1 cellular context compared by ENCODE assay signal in the genomic region with DNA sequence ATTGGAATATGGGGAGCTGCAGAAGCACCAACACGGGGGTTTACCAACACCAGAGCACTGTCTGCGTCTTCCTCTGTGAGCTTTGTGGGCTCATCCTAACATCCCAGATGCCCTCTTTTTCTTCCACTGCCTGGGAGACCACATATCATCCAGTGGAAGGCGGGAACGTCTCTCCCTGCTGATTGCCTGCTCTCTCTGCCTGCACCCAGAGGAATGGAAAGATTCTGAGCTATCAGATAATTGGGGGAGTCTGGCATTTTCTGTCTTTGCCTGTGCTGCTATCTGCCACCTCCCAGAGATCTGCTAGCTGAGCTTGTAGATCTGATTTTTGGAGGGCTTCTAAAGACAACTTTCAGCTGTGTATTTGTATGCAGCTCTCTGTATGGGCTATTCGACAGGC.
TF ChIP-seq lines count a peak whose summit lies in the region.

No MANE protein-coding gene starts in this region.

TF ChIP-seq in GM23338, 12 proteins besides CTCF, POLR2A, EP300 and RAD21 (continued from another document):
- TF ChIP-seq, protein P1, sequence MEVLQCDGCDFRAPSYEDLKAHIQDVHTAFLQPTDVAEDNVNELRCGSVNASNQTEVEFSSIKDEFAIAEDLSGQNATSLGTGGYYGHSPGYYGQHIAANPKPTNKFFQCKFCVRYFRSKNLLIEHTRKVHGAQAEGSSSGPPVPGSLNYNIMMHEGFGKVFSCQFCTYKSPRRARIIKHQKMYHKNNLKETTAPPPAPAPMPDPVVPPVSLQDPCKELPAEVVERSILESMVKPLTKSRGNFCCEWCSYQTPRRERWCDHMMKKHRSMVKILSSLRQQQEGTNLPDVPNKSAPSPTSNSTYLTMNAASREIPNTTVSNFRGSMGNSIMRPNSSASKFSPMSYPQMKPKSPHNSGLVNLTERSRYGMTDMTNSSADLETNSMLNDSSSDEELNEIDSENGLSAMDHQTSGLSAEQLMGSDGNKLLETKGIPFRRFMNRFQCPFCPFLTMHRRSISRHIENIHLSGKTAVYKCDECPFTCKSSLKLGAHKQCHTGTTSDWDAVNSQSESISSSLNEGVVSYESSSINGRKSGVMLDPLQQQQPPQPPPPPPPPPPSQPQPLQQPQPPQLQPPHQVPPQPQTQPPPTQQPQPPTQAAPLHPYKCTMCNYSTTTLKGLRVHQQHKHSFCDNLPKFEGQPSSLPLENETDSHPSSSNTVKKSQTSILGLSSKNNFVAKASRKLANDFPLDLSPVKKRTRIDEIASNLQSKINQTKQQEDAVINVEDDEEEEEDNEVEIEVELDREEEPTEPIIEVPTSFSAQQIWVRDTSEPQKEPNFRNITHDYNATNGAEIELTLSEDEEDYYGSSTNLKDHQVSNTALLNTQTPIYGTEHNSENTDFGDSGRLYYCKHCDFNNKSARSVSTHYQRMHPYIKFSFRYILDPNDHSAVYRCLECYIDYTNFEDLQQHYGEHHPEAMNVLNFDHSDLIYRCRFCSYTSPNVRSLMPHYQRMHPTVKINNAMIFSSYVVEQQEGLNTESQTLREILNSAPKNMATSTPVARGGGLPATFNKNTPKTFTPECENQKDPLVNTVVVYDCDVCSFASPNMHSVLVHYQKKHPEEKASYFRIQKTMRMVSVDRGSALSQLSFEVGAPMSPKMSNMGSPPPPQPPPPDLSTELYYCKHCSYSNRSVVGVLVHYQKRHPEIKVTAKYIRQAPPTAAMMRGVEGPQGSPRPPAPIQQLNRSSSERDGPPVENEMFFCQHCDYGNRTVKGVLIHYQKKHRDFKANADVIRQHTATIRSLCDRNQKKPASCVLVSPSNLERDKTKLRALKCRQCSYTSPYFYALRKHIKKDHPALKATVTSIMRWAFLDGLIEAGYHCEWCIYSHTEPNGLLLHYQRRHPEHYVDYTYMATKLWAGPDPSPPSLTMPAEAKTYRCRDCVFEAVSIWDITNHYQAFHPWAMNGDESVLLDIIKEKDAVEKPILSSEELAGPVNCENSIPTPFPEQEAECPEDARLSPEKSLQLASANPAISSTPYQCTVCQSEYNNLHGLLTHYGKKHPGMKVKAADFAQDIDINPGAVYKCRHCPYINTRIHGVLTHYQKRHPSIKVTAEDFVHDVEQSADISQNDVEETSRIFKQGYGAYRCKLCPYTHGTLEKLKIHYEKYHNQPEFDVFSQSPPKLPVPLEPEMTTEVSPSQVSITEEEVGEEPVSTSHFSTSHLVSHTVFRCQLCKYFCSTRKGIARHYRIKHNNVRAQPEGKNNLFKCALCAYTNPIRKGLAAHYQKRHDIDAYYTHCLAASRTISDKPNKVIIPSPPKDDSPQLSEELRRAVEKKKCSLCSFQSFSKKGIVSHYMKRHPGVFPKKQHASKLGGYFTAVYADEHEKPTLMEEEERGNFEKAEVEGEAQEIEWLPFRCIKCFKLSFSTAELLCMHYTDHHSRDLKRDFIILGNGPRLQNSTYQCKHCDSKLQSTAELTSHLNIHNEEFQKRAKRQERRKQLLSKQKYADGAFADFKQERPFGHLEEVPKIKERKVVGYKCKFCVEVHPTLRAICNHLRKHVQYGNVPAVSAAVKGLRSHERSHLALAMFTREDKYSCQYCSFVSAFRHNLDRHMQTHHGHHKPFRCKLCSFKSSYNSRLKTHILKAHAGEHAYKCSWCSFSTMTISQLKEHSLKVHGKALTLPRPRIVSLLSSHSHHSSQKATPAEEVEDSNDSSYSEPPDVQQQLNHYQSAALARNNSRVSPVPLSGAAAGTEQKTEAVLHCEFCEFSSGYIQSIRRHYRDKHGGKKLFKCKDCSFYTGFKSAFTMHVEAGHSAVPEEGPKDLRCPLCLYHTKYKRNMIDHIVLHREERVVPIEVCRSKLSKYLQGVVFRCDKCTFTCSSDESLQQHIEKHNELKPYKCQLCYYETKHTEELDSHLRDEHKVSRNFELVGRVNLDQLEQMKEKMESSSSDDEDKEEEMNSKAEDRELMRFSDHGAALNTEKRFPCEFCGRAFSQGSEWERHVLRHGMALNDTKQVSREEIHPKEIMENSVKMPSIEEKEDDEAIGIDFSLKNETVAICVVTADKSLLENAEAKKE (CRISPR knock-in tag; IDR thresholded peaks at IDR 0.05) = no peak
